8 cellular contexts compared by ENCODE assay signal in the genomic region with DNA sequence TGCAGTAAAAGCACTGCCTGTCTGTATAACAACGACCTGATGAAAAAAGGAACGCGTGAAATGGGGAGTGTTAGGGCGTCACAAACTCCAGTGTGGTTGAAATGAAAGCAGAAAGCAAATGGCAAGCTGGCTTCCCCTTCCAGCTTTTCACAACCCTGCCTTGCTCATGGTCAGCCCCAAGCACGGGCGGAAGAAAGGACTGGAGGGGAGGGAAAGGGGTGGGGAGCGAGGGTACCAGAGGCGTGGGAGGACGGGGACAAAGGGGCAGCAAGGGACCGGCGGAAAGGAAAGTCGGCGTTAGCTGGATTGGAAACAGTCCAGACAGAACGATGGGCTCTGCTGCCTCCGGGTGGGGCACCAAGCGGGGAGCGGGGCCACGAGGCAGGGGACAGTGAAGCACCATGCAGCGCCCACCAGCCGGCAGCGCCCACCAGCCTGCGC. TPM values are rescaled to one million over a fixed set of nuclear protein-coding genes. Genes with fewer than 3 reads are reported as not detected.
DNase-seq lines count a peak whose midpoint lies in the region; ATAC-seq and TF ChIP-seq lines count a peak whose summit lies in the region.

No MANE protein-coding gene starts in this region.

- no peak overlapping the region for H3K9ac ChIP-seq in parathyroid adenoma

- H3K4me2 ChIP-seq in GM23338 (peak overlapping the region; percentile 84), parathyroid adenoma (ENCODE audit: low read length) (peak overlapping the region; percentile 40)

- H2AFZ ChIP-seq in GM23338 = peak overlapping the region; percentile 72
- no peak overlapping the region for H2AFZ ChIP-seq in parathyroid adenoma

- H3F3A ChIP-seq in GM23338 (replicated peaks; ENCODE audit: low read depth) = peaks cover 14% of the 10 kb centered on the region

- H3K4me3 Mint-ChIP-seq in GM23338 = peak overlapping the region; percentile 80
- peak overlapping the region; percentile 89 for H3K4me3 Mint-ChIP-seq in activated T-cell treated with anti-CD3 and anti-CD28 coated beads, Interleukin-2, amount 50 U/mL, for 24 hours

- H3K27me3 ChIP-seq in GM23338 (ENCODE audit: insufficient read depth) (no peaks in the 10 kb centered on the region), parathyroid adenoma (ENCODE audit: control insufficient read depth, insufficient read depth, low read length) (no peaks in the 10 kb centered on the region)

- peaks cover 25% of the 10 kb centered on the region for H3K4me1 Mint-ChIP-seq in GM23338
- peaks cover 59% of the 10 kb centered on the region for H3K4me1 Mint-ChIP-seq in activated T-cell treated with anti-CD3 and anti-CD28 coated beads, Interleukin-2, amount 50 U/mL, for 24 hours (ENCODE audit: low read depth)

- H3K27me3 Mint-ChIP-seq in GM23338 (ENCODE audit: insufficient read depth, low read depth, poor library complexity) = peaks cover 11% of the 10 kb centered on the region
- no peaks in the 10 kb centered on the region for H3K27me3 Mint-ChIP-seq in activated T-cell treated with anti-CD3 and anti-CD28 coated beads, Interleukin-2, amount 50 U/mL, for 24 hours

- H3K36me3 ChIP-seq in GM23338 (ENCODE audit: insufficient read depth) = no peaks in the 10 kb centered on the region; the same call in 1 of the 2 replicates
- no peaks in the 10 kb centered on the region for H3K36me3 ChIP-seq in parathyroid adenoma (ENCODE audit: control insufficient read depth, insufficient read depth, low read length)

- no peaks in the 10 kb centered on the region for H3K9me2 ChIP-seq in GM23338 (ENCODE audit: insufficient read depth)

- peak; percentile 11 to 17 for DNase-seq in NOMO-1 (lab: John Stamatoyannopoulos, UW; ENCODE audit: unreplicated experiment in 2 of 2)
- no peak for DNase-seq in NOMO-1 treated with dmso at 0.1 percent for 144 hours (lab: John Stamatoyannopoulos, UW; ENCODE audit: unreplicated experiment)
- peak; percentile 61 for DNase-seq in GM23338 (ENCODE audit: low spot score)
- peak; percentile 30 for DNase-seq in M059J (ENCODE audit: low read depth)
- DNase-seq in activated T-cell treated with anti-CD3 and anti-CD28 coated beads, Interleukin-2, amount 50 U/mL, for 24 hours = no peak
- peak; percentile 13 for DNase-seq in glomerular visceral epithelial cell (ENCODE audit: extremely low spot score)
- DNase-seq in NCI-H128 (lab: John Stamatoyannopoulos, UW; ENCODE audit: unreplicated experiment) = no peak

- peaks cover 11% of the 10 kb centered on the region for H3K4me1 ChIP-seq in GM23338 (ENCODE audit: insufficient read depth)
- no peaks in the 10 kb centered on the region for H3K4me1 ChIP-seq in parathyroid adenoma

- H3K4me3 ChIP-seq in GM23338 (peak overlapping the region; percentile 64), parathyroid adenoma (ENCODE audit: low read depth, low read length) (peak overlapping the region; percentile 37)

- H3K79me2 ChIP-seq in GM23338 (replicated peaks; ENCODE audit: insufficient read depth) (peaks cover 82% of the 10 kb centered on the region), parathyroid adenoma (peaks cover 10% of the 10 kb centered on the region)

- TF ChIP-seq CTCF in GM23338 (conservative IDR thresholded peaks at IDR 0.05; ENCODE audit: low read depth in 2 of 2) = no peak
- TF ChIP-seq CTCF in parathyroid adenoma (IDR thresholded peaks at IDR 0.05) = no peak

- peak overlapping the region; percentile 100 for H3K27ac Mint-ChIP-seq in GM23338
- peak overlapping the region; percentile 95 for H3K27ac Mint-ChIP-seq in activated T-cell treated with anti-CD3 and anti-CD28 coated beads, Interleukin-2, amount 50 U/mL, for 24 hours

- H3K9me3 Mint-ChIP-seq in GM23338 = no peaks in the 10 kb centered on the region
- no peaks in the 10 kb centered on the region for H3K9me3 Mint-ChIP-seq in activated T-cell treated with anti-CD3 and anti-CD28 coated beads, Interleukin-2, amount 50 U/mL, for 24 hours

- peaks cover 6% of the 10 kb centered on the region; the same call in 2 of the 3 replicates for H3K36me3 Mint-ChIP-seq in GM23338 (ENCODE audit: low read depth)
- H3K36me3 Mint-ChIP-seq in activated T-cell treated with anti-CD3 and anti-CD28 coated beads, Interleukin-2, amount 50 U/mL, for 24 hours (ENCODE audit: low read depth) = peaks cover 49% of the 10 kb centered on the region

- peak overlapping the region; percentile 97 for H3K27ac ChIP-seq in GM23338 (ENCODE audit: low read depth)
- peak overlapping the region; percentile 24 for H3K27ac ChIP-seq in parathyroid adenoma

- ATAC-seq in GM23338 = peak; percentile 60

- H4K20me1 ChIP-seq in GM23338 (replicated peaks; ENCODE audit: insufficient read depth) = peaks cover 12% of the 10 kb centered on the region; the same call in 1 of the 2 replicates

- no peaks in the 10 kb centered on the region for H3K9me3 ChIP-seq in parathyroid adenoma (ENCODE audit: control insufficient read depth, low read length)

TF ChIP-seq in GM23338, 12 proteins besides CTCF, POLR2A, EP300 and RAD21:
- TF ChIP-seq EZH2 (IDR thresholded peaks at IDR 0.05; ENCODE audit: low read depth, unreplicated experiment) = no peak
- peak; percentile 58 for TF ChIP-seq POLR2AphosphoS5 (IDR thresholded peaks at IDR 0.05; ENCODE audit: low read depth)

RNA-seq across cellular contexts. Expression of gene VPS26C, which starts 9.6 kb away (rescaled TPM):
- 79.1 and 91.2 TPM in 2 replicates for total RNA-seq in GM23338 (2014; rRNA removed; shearing (Covaris generic))
- 39.3 and 45.1 TPM in 2 replicates for polyA plus RNA-seq in GM23338 (2016; fragmentation: Nextera tagmentation; extraction: Ambion mirVana)
- 83.7 and 130 TPM in 2 replicates for total RNA-seq in M059J (2014; rRNA removed; shearing (Covaris generic))

Comparison
In these comparisons a context has a peak if more than half of its experiments do, and no peak if none do; other contexts are left out.
1. DNase-seq: peak in NOMO-1 (2 of 2), GM23338 (single experiment), M059J (single experiment) and glomerular visceral epithelial cell (single experiment); none in NOMO-1 treated with dmso at 0.1 percent for 144 hours (single experiment), activated T-cell treated with anti-CD3 and anti-CD28 coated beads, Interleukin-2, amount 50 U/mL, for 24 hours (single experiment) and NCI-H128 (single experiment).